ENCODE assay signal across 20 cellular contexts in genomic region chr4:139584784-139585183, GRCh38. TPM values are rescaled to one million over a fixed set of nuclear protein-coding genes. Genes with fewer than 3 reads are reported as not detected.
DNase-seq lines count a peak whose midpoint lies in the region; ATAC-seq and TF ChIP-seq lines count a peak whose summit lies in the region.
"Had no signal": no experiment of that assay in that cellular context is flagged by ENCODE, and none has a peak within 500 bp of the region (broad histone marks: within the 10 kb centered on the region; RNA-seq: fewer than 3 reads in every experiment).

No MANE protein-coding gene starts in this region.

- H3K27ac ChIP-seq in SK-N-MC, result peak overlapping the region; percentile 51; the same call in 1 of the 2 replicates
- H3K27ac ChIP-seq: BLaER1 treated with 17β-estradiol and CSF1 and Interleukin-3, amounts not matched to agents 10 nM and 100 nM had no signal

- no peak for TF ChIP-seq CTCF in epithelial cell of esophagus (IDR thresholded peaks at IDR 0.05; ENCODE audit: insufficient read depth, low read depth, low read length, missing control alignments)

- no peak overlapping the region for H3K9ac ChIP-seq in SK-N-MC (ENCODE audit: insufficient read length)
- H3K9ac ChIP-seq: BLaER1 treated with 17β-estradiol and CSF1 and Interleukin-3, amounts not matched to agents 10 nM and 100 nM had no signal

- peak; percentile 54 for DNase-seq in A172 (ENCODE audit: low spot score)
- peak; percentile 22 for DNase-seq in GM03348 (ENCODE audit: low spot score)
- DNase-seq in SK-N-MC (ENCODE audit: low read depth, low spot score), result no peak
- peak; percentile 65 for DNase-seq in epithelial cell of esophagus (ENCODE audit: low read depth)
- no peak for DNase-seq in NCI-H1694 treated with DMSO at 0.1 percent for 48 hours (lab: John Stamatoyannopoulos, UW)
- no peak for DNase-seq in T1000 (lab: John Stamatoyannopoulos, UW)
- DNase-seq: Calu3; CD8-positive, alpha-beta T cell; KG1; NCI-H1417; NCI-H187 treated with DMSO at 0.1 percent for 48 hours; NCI-H2227 treated with DMSO at 0.1 percent for 48 hours; NCI-H510A treated with DMSO at 0.1 percent for 48 hours; OCI-M1; RPMI8226; SHP77 treated with DMSO at 0.1 percent for 48 hours had no signal

- no peaks in the 10 kb centered on the region for H3K36me3 ChIP-seq in SK-N-MC (ENCODE audit: insufficient read depth, low read length)
- H3K36me3 ChIP-seq: BLaER1 treated with 17β-estradiol and CSF1 and Interleukin-3, amounts not matched to agents 10 nM and 100 nM had no signal

- ATAC-seq in GM18502 (IDR thresholded peaks at IDR 0.05; ENCODE audit: poor library complexity, unreplicated experiment) (no peak), HG03469 (IDR thresholded peaks at IDR 0.05; ENCODE audit: unreplicated experiment) (no peak)
- ATAC-seq: CD8-positive, alpha-beta T cell; GM23338 had no signal

- H3K4me3 ChIP-seq in SK-N-MC (no peak overlapping the region), epithelial cell of esophagus (ENCODE audit: low read length) (no peak overlapping the region)
- H3K4me3 ChIP-seq: BLaER1 treated with 17β-estradiol and CSF1 and Interleukin-3, amounts not matched to agents 10 nM and 100 nM; GM23338 had no signal

- no peaks in the 10 kb centered on the region for H3K9me3 ChIP-seq in SK-N-MC (ENCODE audit: low read depth, low read length)

RNA-seq across cellular contexts. Expression of gene SETD7, which starts 28.8 kb away (rescaled TPM):
- 38.0 and 42.1 TPM in 2 replicates for total RNA-seq in A172 (2014; rRNA removed; shearing (Covaris generic))

Comparison
In these comparisons a context has a peak if more than half of its experiments do, and no peak if none do; other contexts are left out.
1. DNase-seq: peak in A172 (single experiment), GM03348 (single experiment) and epithelial cell of esophagus (single experiment); none in SK-N-MC (single experiment), NCI-H1694 treated with DMSO at 0.1 percent for 48 hours (single experiment) and T1000 (single experiment).